19 cellular contexts compared by ENCODE assay signal in the genomic region with DNA sequence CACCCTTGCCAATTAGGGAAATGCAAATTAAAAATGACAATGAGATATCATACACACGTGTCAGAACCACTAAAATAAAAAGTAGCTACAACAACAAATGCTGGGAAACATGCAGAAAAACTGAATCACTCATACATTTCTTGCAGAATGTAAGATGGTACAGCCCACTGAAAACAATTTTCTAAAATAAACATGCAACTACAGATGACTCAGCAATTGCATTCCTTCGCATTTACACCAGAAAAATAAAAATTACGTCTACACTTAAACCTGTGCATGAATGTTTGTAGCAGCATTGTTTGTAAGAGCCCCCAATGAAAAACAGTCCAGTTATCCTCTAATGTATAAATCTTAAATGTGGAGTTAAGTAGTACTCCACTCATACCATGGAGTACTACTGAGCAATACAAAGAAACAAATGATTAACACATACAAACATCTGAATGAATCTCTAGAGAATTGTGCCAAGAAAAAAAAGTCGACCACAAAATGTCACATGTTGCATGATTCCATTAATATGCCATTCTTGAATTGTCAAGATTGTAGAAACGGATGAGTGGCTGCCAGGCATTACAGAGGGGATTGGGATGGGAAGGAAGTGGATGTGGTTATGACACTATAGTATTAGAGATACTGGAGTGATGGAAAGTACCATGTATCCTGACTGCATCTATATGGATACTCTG.
DNase-seq lines count a peak whose midpoint lies in the region; ATAC-seq lines count a peak whose summit lies in the region.
"Had no signal": no experiment of that assay in that cellular context is flagged by ENCODE, and none has a peak within 500 bp of the region (broad histone marks: within the 10 kb centered on the region; RNA-seq: fewer than 3 reads in every experiment).

No MANE protein-coding gene starts in this region.

- no peaks in the 10 kb centered on the region for H3K9me3 ChIP-seq in CD8-positive, alpha-beta memory T cell (ENCODE audit: low read length)

- DNase-seq in ACHN (peak; percentile 51), HT1080 (ENCODE audit: low read depth) (peak; percentile 81), astrocyte of the hippocampus (ENCODE audit: low read depth, low spot score) (peak; percentile 46), iris pigment epithelial cell (ENCODE audit: low read depth) (peak; percentile 25), middle frontal gyrus (ENCODE audit: extremely low spot score, low spot score) (no peak), AG08395 (ENCODE audit: low spot score) (no peak)
- DNase-seq in CD8-positive, alpha-beta memory T cell = no peak
- DNase-seq: activated CD4-positive, alpha-beta T cell treated with anti-CD3 and anti-CD28 coated beads for 36 hours; activated effector memory CD4-positive, alpha-beta T cell treated with Interleukin-2 at 50 U/mL for 16 hours; H7; heart right ventricle; immature natural killer cell; NCI-H1694 treated with DMSO at 0.1 percent for 48 hours; NCI-H446; NK-92 treated with Interleukin-12 subunit alpha and Interleukin-12 subunit beta, amount 100 ng/mL, for 24 hours; right cardiac atrium; stimulated activated CD4-positive, alpha-beta T cell treated with anti-CD3 and anti-CD28 coated beads, Interleukin-15, amount 100 ng/mL, for 24 hours had no signal

- H3K27me3 ChIP-seq in CD8-positive, alpha-beta memory T cell (ENCODE audit: insufficient read depth, low read length, poor library complexity, severe bottlenecking) = no peaks in the 10 kb centered on the region
- H3K27me3 ChIP-seq: heart right ventricle had no signal

- H3K4me3 ChIP-seq in CD8-positive, alpha-beta memory T cell (ENCODE audit: low read length) = no peak overlapping the region
- H3K4me3 ChIP-seq: heart right ventricle had no signal

- peaks cover 2 to 25% (median 16%) of the 10 kb centered on the region in 5 donors for H3K9me3 Mint-ChIP-seq in CD8-positive, alpha-beta memory T cell

- no peak overlapping the region for H3K27ac Mint-ChIP-seq in CD8-positive, alpha-beta memory T cell
- H3K27ac Mint-ChIP-seq: activated CD4-positive, alpha-beta T cell treated with anti-CD3 and anti-CD28 coated beads for 36 hours; IgD-negative memory B cell; immature natural killer cell had no signal

- no peaks in the 10 kb centered on the region for H3K4me1 Mint-ChIP-seq in CD8-positive, alpha-beta memory T cell
- H3K4me1 Mint-ChIP-seq: activated CD4-positive, alpha-beta T cell treated with anti-CD3 and anti-CD28 coated beads for 36 hours; IgD-negative memory B cell; immature natural killer cell had no signal

- no peak overlapping the region for H3K4me3 Mint-ChIP-seq in CD8-positive, alpha-beta memory T cell
- H3K4me3 Mint-ChIP-seq: activated CD4-positive, alpha-beta T cell treated with anti-CD3 and anti-CD28 coated beads for 36 hours; IgD-negative memory B cell; immature natural killer cell had no signal

- CTCF ChIA-PET in CD8-positive, alpha-beta memory T cell (lab: Charles Lee) = no interaction called here

- no peaks in the 10 kb centered on the region for H3K4me1 ChIP-seq in CD8-positive, alpha-beta memory T cell (ENCODE audit: insufficient read depth, low read length)
- H3K4me1 ChIP-seq: heart right ventricle had no signal

- ATAC-seq in HG02642 (IDR thresholded peaks at IDR 0.05; ENCODE audit: poor library complexity, unreplicated experiment) = no peak
- ATAC-seq: activated CD4-positive, alpha-beta T cell treated with anti-CD3 and anti-CD28 coated beads for 36 hours; heart right ventricle; right cardiac atrium had no signal

- H3K27me3 Mint-ChIP-seq in CD8-positive, alpha-beta memory T cell = peaks cover 0 to 1% of the 10 kb centered on the region in 2 donors
- H3K27me3 Mint-ChIP-seq: activated CD4-positive, alpha-beta T cell treated with anti-CD3 and anti-CD28 coated beads for 36 hours; IgD-negative memory B cell had no signal

- H3K36me3 ChIP-seq in CD8-positive, alpha-beta memory T cell (ENCODE audit: insufficient read depth, low read length) = no peaks in the 10 kb centered on the region
- H3K36me3 ChIP-seq: heart right ventricle had no signal

- in situ Hi-C loops in ACHN (cut with HindIII; ENCODE audit: low pct_ligation_motif_present, low pct_unique_long_range_greater_than_20kb, low sequenced_read_pairs) = no loop called here

- POLR2A ChIA-PET in CD8-positive, alpha-beta memory T cell (lab: Charles Lee) = no interaction called here

- no peak overlapping the region for H3K27ac ChIP-seq in CD8-positive, alpha-beta memory T cell (ENCODE audit: low read depth, low read length)
- H3K27ac ChIP-seq: heart right ventricle had no signal

- H3K36me3 Mint-ChIP-seq in CD8-positive, alpha-beta memory T cell = no peaks in the 10 kb centered on the region
- H3K36me3 Mint-ChIP-seq: IgD-negative memory B cell, immature natural killer cell had no signal

Comparison
In these comparisons a context has a peak if more than half of its experiments do, and no peak if none do; other contexts are left out.
1. DNase-seq: peak in ACHN (single experiment), HT1080 (single experiment), astrocyte of the hippocampus (single experiment) and iris pigment epithelial cell (single experiment); none in CD8-positive, alpha-beta memory T cell (0 of 5), middle frontal gyrus (single experiment) and AG08395 (single experiment).